ENCODE assay signal across 8 cellular contexts in the genomic region with DNA sequence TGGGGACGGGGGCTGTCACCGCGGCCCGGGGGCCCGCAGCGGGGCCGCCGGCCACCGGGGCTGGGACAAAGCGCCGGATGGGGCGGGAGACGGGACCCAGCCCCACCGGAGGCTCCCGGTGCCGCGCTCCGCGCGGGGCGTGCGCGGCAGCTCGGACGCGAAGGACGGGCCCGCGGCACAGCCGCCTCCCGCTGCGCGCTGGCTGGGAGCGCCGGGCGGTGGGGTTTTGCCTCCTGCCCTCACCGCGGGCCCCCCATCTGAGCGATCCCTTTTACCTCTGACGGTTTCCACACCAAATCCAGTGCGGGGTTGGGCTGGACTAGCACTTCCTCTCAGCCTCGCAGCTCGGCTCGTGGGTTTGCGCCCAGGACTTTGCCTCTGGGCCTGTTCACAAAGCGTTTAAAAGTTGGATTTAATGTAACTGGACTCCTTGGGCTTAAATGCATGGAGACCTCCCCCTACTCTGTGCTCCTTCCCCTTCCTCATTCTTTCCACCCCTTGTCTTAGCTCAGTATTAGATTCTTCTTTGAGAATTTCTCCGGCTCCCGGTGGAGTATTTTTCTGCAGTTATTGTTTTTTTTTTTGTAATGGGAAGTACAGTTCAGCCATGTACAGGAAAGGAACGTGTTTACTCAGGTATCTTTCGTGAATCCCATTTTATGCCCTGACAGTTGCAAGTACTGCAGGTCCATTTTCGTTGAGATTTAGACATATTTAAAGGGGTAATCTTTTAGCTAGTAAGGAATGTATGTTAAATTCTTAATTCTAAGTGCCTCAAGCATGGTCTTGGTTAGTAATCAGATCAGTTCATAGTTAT. TPM values are rescaled to one million over a fixed set of nuclear protein-coding genes. Genes with fewer than 3 reads are reported as not detected.
DNase-seq lines count a peak whose midpoint lies in the region; ATAC-seq and TF ChIP-seq lines count a peak whose summit lies in the region.

No MANE protein-coding gene starts in this region.

- peaks cover 47% of the 10 kb centered on the region for H3K79me2 ChIP-seq in hepatocyte

- H3K4me1 ChIP-seq in hepatocyte (ENCODE audit: insufficient read depth), result peaks cover 4% of the 10 kb centered on the region
- H3K4me1 ChIP-seq in rectal smooth muscle tissue (ENCODE audit: control insufficient read depth, insufficient read depth, low read length), result peaks cover 15% of the 10 kb centered on the region

- TF ChIP-seq CTCF in hepatocyte (IDR thresholded peaks at IDR 0.05; ENCODE audit: poor library complexity), result no peak

- ATAC-seq in GM21576 (IDR thresholded peaks at IDR 0.05; ENCODE audit: unreplicated experiment), result peak; percentile 36

- peak overlapping the region; percentile 59 for H3K9ac ChIP-seq in rectal smooth muscle tissue (ENCODE audit: low read length)

- H3K27me3 ChIP-seq in hepatocyte (no peaks in the 10 kb centered on the region), rectal smooth muscle tissue (ENCODE audit: control insufficient read depth, insufficient read depth, low read length) (no peaks in the 10 kb centered on the region)

- H3K36me3 ChIP-seq in hepatocyte (replicated peaks; ENCODE audit: insufficient read depth, low read depth), result no peaks in the 10 kb centered on the region
- H3K36me3 ChIP-seq in rectal smooth muscle tissue (ENCODE audit: control insufficient read depth, insufficient read depth, low read length), result no peaks in the 10 kb centered on the region

- peak overlapping the region; percentile 26 for H2AFZ ChIP-seq in hepatocyte

- H3K4me2 ChIP-seq in hepatocyte, result peak overlapping the region; percentile 79

- DNase-seq in G401 (ENCODE audit: low spot score) (peak; percentile 60), HuH-7 (ENCODE audit: low spot score) (peak; percentile 42), SK-MEL-5 (ENCODE audit: low read depth, low spot score) (peak; percentile 53), astrocyte of the hippocampus (ENCODE audit: low read depth, low spot score) (peak; percentile 80), hepatocyte (ENCODE audit: low spot score) (peak; percentile 73), NCI-H1048 (lab: John Stamatoyannopoulos, UW) (no peak)

- H3K4me3 ChIP-seq in hepatocyte (peak overlapping the region; percentile 30), rectal smooth muscle tissue (ENCODE audit: low read length) (peak overlapping the region; percentile 82)

- no peaks in the 10 kb centered on the region for H3K9me3 ChIP-seq in hepatocyte (ENCODE audit: low read depth)

- H4K20me1 ChIP-seq in hepatocyte (ENCODE audit: insufficient read depth, poor library complexity, severe bottlenecking), result no peaks in the 10 kb centered on the region

- H3K9me2 ChIP-seq in hepatocyte (replicated peaks; ENCODE audit: insufficient read depth), result no peaks in the 10 kb centered on the region

- WGBS in hepatocyte (ENCODE audit: low lambda C conversion rate, missing lambda C conversion rate), result under 1% methylated on average over 46 of the region's 51 CpGs

- in situ Hi-C loops in G401 (cut with HindIII; ENCODE audit: low sequenced_read_pairs), result no loop called here
- in situ Hi-C loops in SK-MEL-5 (cut with HindIII; ENCODE audit: low pct_unique_long_range_greater_than_20kb, low sequenced_read_pairs), result no loop called here

- H3K27ac ChIP-seq in hepatocyte (peak overlapping the region; percentile 96), rectal smooth muscle tissue (ENCODE audit: low read depth, low read length) (peak overlapping the region; percentile 99)

RNA-seq across cellular contexts. Expression of a gene that starts 0.7 kb away (rescaled TPM):
- total RNA-seq in G401 (2014; rRNA removed; shearing (Covaris generic)), result 9.6 and 10.9 TPM in 2 replicates
- total RNA-seq in SK-MEL-5 (2014; rRNA removed; shearing (Covaris generic)), result 6.7 and 9.7 TPM in 2 replicates
- polyA plus RNA-seq in SK-MEL-5 (2015; cell fraction: cytosol; rRNA removed), result 7.2 and 10.4 TPM in 2 replicates
- 24.2 and 25.2 TPM in 2 replicates for polyA plus RNA-seq in SK-MEL-5 (2015; cell fraction: nucleus; rRNA removed)
- 15.8 and 17.1 TPM in 2 replicates for total RNA-seq in hepatocyte
- 6.3 and 6.9 TPM in 2 replicates for polyA plus RNA-seq in hepatocyte
